ENCODE assay signal across 1 cellular context in the genomic region with DNA sequence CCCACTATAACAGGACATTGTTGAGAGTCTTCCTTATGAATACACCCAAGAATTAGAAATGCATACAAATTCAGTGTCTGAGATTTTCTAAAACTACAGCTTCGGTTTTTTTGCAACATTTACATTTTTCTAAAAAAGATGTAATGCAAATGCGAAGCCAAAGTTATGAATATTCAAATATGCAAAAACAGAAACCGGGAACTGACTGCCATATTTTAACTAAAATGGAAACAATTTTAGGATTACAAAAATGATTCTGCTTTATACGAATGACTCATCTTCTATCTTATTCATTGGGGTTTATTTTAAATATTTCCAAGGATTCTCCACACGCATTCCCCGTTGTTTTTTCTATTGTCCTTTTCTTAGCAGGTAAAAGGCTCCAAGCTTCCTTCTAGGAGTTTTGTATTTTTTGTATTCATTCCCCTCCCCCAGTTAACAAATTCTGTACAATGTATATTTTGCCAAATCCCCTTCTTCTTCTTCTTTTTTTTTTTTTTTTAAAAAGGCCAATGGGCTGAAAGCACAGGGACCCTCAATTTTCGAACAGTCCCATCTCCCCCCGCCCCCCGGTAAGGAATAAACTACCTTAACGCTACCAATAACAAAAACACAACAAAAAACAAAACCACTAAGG.
A peak's percentile ranks its signal among the peaks of the same experiment; 100 is the strongest.
TF ChIP-seq lines count a peak whose summit lies in the region.

No MANE protein-coding gene starts in this region.

TF ChIP-seq in HepG2, 621 proteins besides CTCF, POLR2A, EP300 and RAD21:
- TF ChIP-seq, protein P1, sequence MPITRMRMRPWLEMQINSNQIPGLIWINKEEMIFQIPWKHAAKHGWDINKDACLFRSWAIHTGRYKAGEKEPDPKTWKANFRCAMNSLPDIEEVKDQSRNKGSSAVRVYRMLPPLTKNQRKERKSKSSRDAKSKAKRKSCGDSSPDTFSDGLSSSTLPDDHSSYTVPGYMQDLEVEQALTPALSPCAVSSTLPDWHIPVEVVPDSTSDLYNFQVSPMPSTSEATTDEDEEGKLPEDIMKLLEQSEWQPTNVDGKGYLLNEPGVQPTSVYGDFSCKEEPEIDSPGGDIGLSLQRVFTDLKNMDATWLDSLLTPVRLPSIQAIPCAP (CRISPR knock-in tag; IDR thresholded peaks at IDR 0.05; ENCODE audit: low read depth), result no peak
- TF ChIP-seq MAFK (conservative IDR thresholded peaks at IDR 0.05 in 1 of 2, IDR thresholded peaks at IDR 0.05 in 1 of 2; ENCODE audit: low read length in 2 of 2) (peak; percentile 11 to 19; a peak in 1 of 4 replicates), ZNF3 (CRISPR knock-in tag; IDR thresholded peaks at IDR 0.05) (0 out of 2 replicates have a peak, but pooled peaks have one; percentile 9), ZNF10 (CRISPR knock-in tag; IDR thresholded peaks at IDR 0.05; ENCODE audit: borderline replicate concordance, low read depth) (no peak), ZNF878 (CRISPR knock-in tag; IDR thresholded peaks at IDR 0.05) (0 out of 2 replicates have a peak, but pooled peaks have one; percentile 2), TARDBP (CRISPR knock-in tag; IDR thresholded peaks at IDR 0.05) (no peak), ZNF792 (CRISPR knock-in tag; IDR thresholded peaks at IDR 0.05) (no peak), ZNF720 (CRISPR knock-in tag; IDR thresholded peaks at IDR 0.05) (no peak), SMARCC2 (IDR thresholded peaks at IDR 0.05) (no peak), ADNP (CRISPR knock-in tag; IDR thresholded peaks at IDR 0.05) (no peak), ZNF773 (CRISPR knock-in tag; IDR thresholded peaks at IDR 0.05; ENCODE audit: borderline replicate concordance) (no peak)
- TF ChIP-seq, protein P2, sequence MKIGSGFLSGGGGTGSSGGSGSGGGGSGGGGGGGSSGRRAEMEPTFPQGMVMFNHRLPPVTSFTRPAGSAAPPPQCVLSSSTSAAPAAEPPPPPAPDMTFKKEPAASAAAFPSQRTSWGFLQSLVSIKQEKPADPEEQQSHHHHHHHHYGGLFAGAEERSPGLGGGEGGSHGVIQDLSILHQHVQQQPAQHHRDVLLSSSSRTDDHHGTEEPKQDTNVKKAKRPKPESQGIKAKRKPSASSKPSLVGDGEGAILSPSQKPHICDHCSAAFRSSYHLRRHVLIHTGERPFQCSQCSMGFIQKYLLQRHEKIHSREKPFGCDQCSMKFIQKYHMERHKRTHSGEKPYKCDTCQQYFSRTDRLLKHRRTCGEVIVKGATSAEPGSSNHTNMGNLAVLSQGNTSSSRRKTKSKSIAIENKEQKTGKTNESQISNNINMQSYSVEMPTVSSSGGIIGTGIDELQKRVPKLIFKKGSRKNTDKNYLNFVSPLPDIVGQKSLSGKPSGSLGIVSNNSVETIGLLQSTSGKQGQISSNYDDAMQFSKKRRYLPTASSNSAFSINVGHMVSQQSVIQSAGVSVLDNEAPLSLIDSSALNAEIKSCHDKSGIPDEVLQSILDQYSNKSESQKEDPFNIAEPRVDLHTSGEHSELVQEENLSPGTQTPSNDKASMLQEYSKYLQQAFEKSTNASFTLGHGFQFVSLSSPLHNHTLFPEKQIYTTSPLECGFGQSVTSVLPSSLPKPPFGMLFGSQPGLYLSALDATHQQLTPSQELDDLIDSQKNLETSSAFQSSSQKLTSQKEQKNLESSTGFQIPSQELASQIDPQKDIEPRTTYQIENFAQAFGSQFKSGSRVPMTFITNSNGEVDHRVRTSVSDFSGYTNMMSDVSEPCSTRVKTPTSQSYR (CRISPR knock-in tag; IDR thresholded peaks at IDR 0.05; ENCODE audit: borderline replicate concordance), result no peak
